ENCODE assay signal across 33 cellular contexts in genomic region chr3:20878676-20879075, GRCh38.
"Had no signal": no experiment of that assay in that cellular context is flagged by ENCODE, and none has a peak within 500 bp of the region (broad histone marks: within the 10 kb centered on the region; RNA-seq: fewer than 3 reads in every experiment).

No MANE protein-coding gene starts in this region.

- H3K4me1 ChIP-seq: ascending aorta, breast epithelium, colonic mucosa, esophagus squamous epithelium, gastroesophageal sphincter, heart right ventricle had no signal

- H3K27ac ChIP-seq: ascending aorta, breast epithelium, cardiac muscle cell, colonic mucosa, epithelial cell of prostate, esophagus squamous epithelium, gastroesophageal sphincter, heart right ventricle, WERI-Rb-1 had no signal

- H3K4me1 Mint-ChIP-seq: activated B cell treated with CpG ODN at 0.5 μM for 24 hours; activated CD8-positive, alpha-beta memory T cell treated with anti-CD3 and anti-CD28 coated beads, Interleukin-2, amount 10 ng/mL, durations not matched to agents 7 days and 5 days; activated naive CD4-positive, alpha-beta T cell treated with anti-CD3 and anti-CD28 coated beads, Interleukin-2, amount 10 ng/mL, durations not matched to agents 7 days and 5 days; activated naive CD8-positive, alpha-beta T cell treated with anti-CD3 and anti-CD28 coated beads, Interleukin-2, amount 10 ng/mL, durations not matched to agents 7 days and 5 days; brain; T-helper 17 cell had no signal

- H3K4me3 ChIP-seq: ascending aorta, breast epithelium, cardiac muscle cell, colonic mucosa, esophagus squamous epithelium, gastroesophageal sphincter, heart right ventricle had no signal

- DNase-seq: activated B cell treated with CpG ODN at 0.5 μM for 24 hours; activated CD4-positive, alpha-beta T cell treated with anti-CD3 and anti-CD28 coated beads for 48 hours; activated CD4-positive, alpha-beta T cell treated with anti-CD3 and anti-CD28 coated beads, Interleukin-2, amount 50 U/mL, for 1 hour; activated CD4-positive, alpha-beta T cell treated with anti-CD3 and anti-CD28 coated beads, Interleukin-2, amount 50 U/mL, for 48 hours; activated CD8-positive, alpha-beta memory T cell treated with anti-CD3 and anti-CD28 coated beads, Interleukin-2, amount 10 ng/mL, durations not matched to agents 7 days and 5 days; activated CD8-positive, alpha-beta memory T cell treated with anti-CD3 and anti-CD28 coated beads, Interleukin-2, amount 50 U/mL, for 4 hours; activated CD8-positive, alpha-beta T cell treated with anti-CD3 and anti-CD28 coated beads, Interleukin-2, amount 10 ng/mL, durations not matched to agents 7 days and 5 days; activated effector memory CD4-positive, alpha-beta T cell treated with anti-CD3 and anti-CD28 coated beads, Interleukin-2, amount 50 U/mL, for 16 hours; activated naive CD4-positive, alpha-beta T cell; activated naive CD4-positive, alpha-beta T cell treated with anti-CD3 and anti-CD28 coated beads, Interleukin-2, amount 10 ng/mL, durations not matched to agents 7 days and 5 days; activated naive CD8-positive, alpha-beta T cell treated with anti-CD3 and anti-CD28 coated beads, Interleukin-2, amount 10 ng/mL, durations not matched to agents 7 days and 5 days; activated T-cell treated with anti-CD3 and anti-CD28 coated beads, Interleukin-2, amount 50 U/mL, for 1 hour; activated T-cell treated with anti-CD3 and anti-CD28 coated beads, Interleukin-2, amount 50 U/mL, for 48 hours; central memory CD4-positive, alpha-beta T cell; cerebellar nuclear complex; colonic mucosa; effector CD8-positive, alpha-beta T cell; esophagus squamous epithelium; foreskin melanocyte; heart right ventricle; T-helper 17 cell; T1000; WERI-Rb-1 had no signal

- H3K27me3 ChIP-seq: ascending aorta, breast epithelium, cardiac muscle cell, colonic mucosa, esophagus squamous epithelium, gastroesophageal sphincter, heart right ventricle had no signal

- H3K36me3 ChIP-seq: ascending aorta, breast epithelium, cardiac muscle cell, colonic mucosa, esophagus squamous epithelium, gastroesophageal sphincter, heart right ventricle, WERI-Rb-1 had no signal

- H3K9me3 ChIP-seq: ascending aorta, colonic mucosa, gastroesophageal sphincter had no signal

- H3K4me3 Mint-ChIP-seq: activated B cell treated with CpG ODN at 0.5 μM for 24 hours; activated CD8-positive, alpha-beta memory T cell treated with anti-CD3 and anti-CD28 coated beads, Interleukin-2, amount 10 ng/mL, durations not matched to agents 7 days and 5 days; activated CD8-positive, alpha-beta T cell treated with anti-CD3 and anti-CD28 coated beads, Interleukin-2, amount 10 ng/mL, durations not matched to agents 7 days and 5 days; activated naive CD4-positive, alpha-beta T cell treated with anti-CD3 and anti-CD28 coated beads, Interleukin-2, amount 10 ng/mL, durations not matched to agents 7 days and 5 days; activated naive CD8-positive, alpha-beta T cell treated with anti-CD3 and anti-CD28 coated beads, Interleukin-2, amount 10 ng/mL, durations not matched to agents 7 days and 5 days; activated T-helper 1 cell treated with anti-CD3 and anti-CD28 coated beads, Interleukin-12 subunit alpha, Interleukin-12 subunit beta, Interleukin-2, Interleukin-4 antibody, amounts not matched to agents 30 ng/mL and 10 ng/mL and 1 ng/mL, durations not matched to agents 14 hours and 24 hours and 36 hours; brain; T-helper 17 cell; T-helper 2 cell treated with Interferon-gamma antibody and Interleukin-4, amounts not matched to agents 5 μg/mL and 100 μg/mL, for 36 hours had no signal

- H3K36me3 Mint-ChIP-seq: activated CD8-positive, alpha-beta memory T cell treated with anti-CD3 and anti-CD28 coated beads, Interleukin-2, amount 10 ng/mL, durations not matched to agents 7 days and 5 days; activated naive CD4-positive, alpha-beta T cell treated with anti-CD3 and anti-CD28 coated beads, Interleukin-2, amount 10 ng/mL, durations not matched to agents 7 days and 5 days; activated naive CD8-positive, alpha-beta T cell treated with anti-CD3 and anti-CD28 coated beads, Interleukin-2, amount 10 ng/mL, durations not matched to agents 7 days and 5 days; brain had no signal

- H3K27ac Mint-ChIP-seq: activated B cell treated with CpG ODN at 0.5 μM for 24 hours; activated CD8-positive, alpha-beta memory T cell treated with anti-CD3 and anti-CD28 coated beads, Interleukin-2, amount 10 ng/mL, durations not matched to agents 7 days and 5 days; activated CD8-positive, alpha-beta T cell treated with anti-CD3 and anti-CD28 coated beads, Interleukin-2, amount 10 ng/mL, durations not matched to agents 7 days and 5 days; activated naive CD4-positive, alpha-beta T cell treated with anti-CD3 and anti-CD28 coated beads, Interleukin-2, amount 10 ng/mL, durations not matched to agents 7 days and 5 days; activated naive CD4-positive, alpha-beta T cell treated with anti-CD3 and anti-CD28 coated beads, Interleukin-2, amount 50 U/mL, for 72 hours; activated naive CD8-positive, alpha-beta T cell treated with anti-CD3 and anti-CD28 coated beads, Interleukin-2, amount 10 ng/mL, durations not matched to agents 7 days and 5 days; activated T-helper 1 cell treated with anti-CD3 and anti-CD28 coated beads, Interleukin-12 subunit alpha, Interleukin-12 subunit beta, Interleukin-2, Interleukin-4 antibody, amounts not matched to agents 30 ng/mL and 10 ng/mL and 1 ng/mL, durations not matched to agents 14 hours and 24 hours and 36 hours; activated T-helper 2 cell treated with anti-CD3 and anti-CD28 coated beads, Interferon-gamma antibody, Interleukin-2, Interleukin-4, amounts not matched to agents 10 μg/mL and 5 μg/mL and 100 μg/mL, durations not matched to agents 14 hours and 24 hours and 36 hours; brain; T-helper 17 cell; T-helper 2 cell treated with Interferon-gamma antibody and Interleukin-4, amounts not matched to agents 5 μg/mL and 100 μg/mL, for 36 hours had no signal

- H3K27me3 Mint-ChIP-seq: activated B cell treated with CpG ODN at 0.5 μM for 24 hours; activated CD8-positive, alpha-beta memory T cell treated with anti-CD3 and anti-CD28 coated beads, Interleukin-2, amount 10 ng/mL, durations not matched to agents 7 days and 5 days; activated naive CD4-positive, alpha-beta T cell treated with anti-CD3 and anti-CD28 coated beads, Interleukin-2, amount 10 ng/mL, durations not matched to agents 7 days and 5 days; activated naive CD8-positive, alpha-beta T cell treated with anti-CD3 and anti-CD28 coated beads, Interleukin-2, amount 10 ng/mL, durations not matched to agents 7 days and 5 days; T-helper 17 cell had no signal
